In genomic region chr3:107239703-107240102, GRCh38 we compare ENCODE assay signal across 9 cellular contexts.
DNase-seq lines count a peak whose midpoint lies in the region; ATAC-seq and TF ChIP-seq lines count a peak whose summit lies in the region.
"Had no signal": no experiment of that assay in that cellular context is flagged by ENCODE, and none has a peak within 500 bp of the region (broad histone marks: within the 10 kb centered on the region; RNA-seq: fewer than 3 reads in every experiment).

No MANE protein-coding gene starts in this region.

- H3K4me2 ChIP-seq in H9 (ENCODE audit: insufficient read depth, insufficient read length, low read length) = peak overlapping the region; percentile 100

- no peak overlapping the region for H4K8ac ChIP-seq in H9 (replicated peaks; ENCODE audit: insufficient read length, low read depth, low read length)

- no peak overlapping the region for H3K23ac ChIP-seq in H9 (ENCODE audit: insufficient read length, low read depth, low read length)

- H3K56ac ChIP-seq in H9 (ENCODE audit: insufficient read length, low read depth, low read length) = no peak overlapping the region

- H3K36me3 ChIP-seq in WERI-Rb-1 (no peaks in the 10 kb centered on the region), gastroesophageal sphincter (no peaks in the 10 kb centered on the region), skeletal muscle tissue (ENCODE audit: control insufficient read depth in 3 of 3, insufficient read depth in 3 of 3, low read length in 3 of 3) (no peaks in the 10 kb centered on the region)
- H3K36me3 ChIP-seq: HAP-1 had no signal

- no peak overlapping the region for H2AK5ac ChIP-seq in H9 (ENCODE audit: insufficient read length, low read length)

- no peak overlapping the region for H2AFZ ChIP-seq in H9 (ENCODE audit: low read length)

- peaks cover 10 to 18% of the 10 kb centered on the region in 2 experiments for H3K4me1 Mint-ChIP-seq in H9

- no peak overlapping the region for H2BK120ac ChIP-seq in H9 (ENCODE audit: low read depth, low read length, poor library complexity, severe bottlenecking)

- H3T11ph ChIP-seq in H9 (ENCODE audit: low read length) = no peak overlapping the region

- H3K4me3 ChIP-seq in WERI-Rb-1 (ENCODE audit: low read depth, low read length) = peak overlapping the region; percentile 62
- peak overlapping the region; percentile 77 to 98 for H3K4me3 ChIP-seq in gastroesophageal sphincter
- peak overlapping the region in 2 of 3 donors; percentile 82 to 90 for H3K4me3 ChIP-seq in skeletal muscle tissue (ENCODE audit: low read length in 3 of 3)

- no peak overlapping the region for H2BK20ac ChIP-seq in H9 (ENCODE audit: low read depth, low read length, poor library complexity, severe bottlenecking)

- no peak overlapping the region for H3K14ac ChIP-seq in H9 (ENCODE audit: insufficient read depth, low read length)

- TF ChIP-seq CTCF in H9 (conservative IDR thresholded peaks at IDR 0.05) (no peak), WERI-Rb-1 (IDR thresholded peaks at IDR 0.05; ENCODE audit: low read depth, low read length) (no peak), gastroesophageal sphincter (IDR thresholded peaks at IDR 0.05) (no peak), GM20000 (IDR thresholded peaks at IDR 0.05; ENCODE audit: extremely low read depth, missing control alignments) (no peak)

- no peak overlapping the region for H3K27ac Mint-ChIP-seq in H9

- no peak for TF ChIP-seq POLR2A in gastroesophageal sphincter (IDR thresholded peaks at IDR 0.05)

- H3K27me3 Mint-ChIP-seq in H9 (ENCODE audit: low read depth) = peaks cover 12% of the 10 kb centered on the region

- no peak overlapping the region for H3K18ac ChIP-seq in H9 (ENCODE audit: insufficient read length, low read depth, low read length)

- H2BK15ac ChIP-seq in H9 (ENCODE audit: low read depth, low read length) = no peak overlapping the region

- no peak overlapping the region for H4K5ac ChIP-seq in H9 (ENCODE audit: insufficient read length, low read depth, low read length)

- no peak overlapping the region for H2BK12ac ChIP-seq in H9 (ENCODE audit: insufficient read length, low read depth, low read length)

- H3K9me3 Mint-ChIP-seq in H9 = no peaks in the 10 kb centered on the region; a peak in 1 of 5 replicates

- ATAC-seq in gastroesophageal sphincter (no peak), GM21825 (IDR thresholded peaks at IDR 0.05; ENCODE audit: unreplicated experiment) (no peak)

- peaks cover 0 to under 1% (median 0%) of the 10 kb centered on the region in 3 experiments; a peak in 1 of 7 replicates for H3K36me3 Mint-ChIP-seq in H9 (ENCODE audit: insufficient read depth in 1 of 3, low read depth in 3 of 3)

- WGBS in H9 (ENCODE audit: extremely low coverage, insufficient read length, low lambda C conversion rate) = no CpG with 5 or more reads among the region's 4 CpGs
- WGBS in gastroesophageal sphincter (ENCODE audit: low coverage in 1 of 2), 2 donors = 79 to 81% methylated on average over 3 to 4 of the region's 4 CpGs

- in situ Hi-C loops in KBM-7 (cut with MboI; ENCODE audit: low pct_unique_long_range_greater_than_20kb, low sequenced_read_pairs) = loop anchor here (25.0 kb wide), 1 partner anchor 598 kb away; no protein-coding TSS in a partner anchor

- H3K4ac ChIP-seq in H9 (ENCODE audit: low read depth, low read length) = no peak overlapping the region

- TF ChIP-seq EP300 in gastroesophageal sphincter (IDR thresholded peaks at IDR 0.05) = no peak

- H3K4me1 ChIP-seq in H9 (ENCODE audit: insufficient read depth, low read length) (no peaks in the 10 kb centered on the region), gastroesophageal sphincter (peaks cover 0 to 60% (median 6%) of the 10 kb centered on the region in 3 donors), skeletal muscle tissue (ENCODE audit: control insufficient read depth in 3 of 3, insufficient read depth in 3 of 3, low read length in 3 of 3) (peaks cover 11 to 13% (median 12%) of the 10 kb centered on the region in 3 donors)

- H3K27me3 ChIP-seq in H9 (ENCODE audit: insufficient read depth, low read length) (no peaks in the 10 kb centered on the region; the same call in 1 of the 2 replicates), WERI-Rb-1 (ENCODE audit: insufficient read depth, low read depth, severe bottlenecking) (no peaks in the 10 kb centered on the region), gastroesophageal sphincter (no peaks in the 10 kb centered on the region), skeletal muscle tissue (ENCODE audit: control insufficient read depth in 3 of 3, insufficient read depth in 3 of 3, low read length in 3 of 3) (no peaks in the 10 kb centered on the region)

- H3K23me2 ChIP-seq in H9 (ENCODE audit: insufficient read length, low read depth, low read length, poor library complexity, severe bottlenecking) = peaks cover 14% of the 10 kb centered on the region

- H3K9ac ChIP-seq in H9 (ENCODE audit: extremely low read depth, insufficient read length, low read length) = no peak overlapping the region
- H3K9ac ChIP-seq in skeletal muscle tissue (ENCODE audit: low read depth in 1 of 3, low read length in 3 of 3) = peak overlapping the region in 1 of 3 donors; percentile 33

- peak overlapping the region in 1 of 2 experiments; percentile 87; a peak in 3 of 5 replicates for H3K4me3 Mint-ChIP-seq in H9

- DNase-seq in H9 (no peak), WERI-Rb-1 (no peak), GM20000 (ENCODE audit: low spot score) (no peak), KBM-7 (no peak), NCI-H774 (lab: John Stamatoyannopoulos, UW) (no peak)

- no peaks in the 10 kb centered on the region for H3K9me3 ChIP-seq in H9 (ENCODE audit: control insufficient read depth, low read depth, low read length)
- H3K9me3 ChIP-seq in WERI-Rb-1 (ENCODE audit: severe bottlenecking) = no peaks in the 10 kb centered on the region
- no peaks in the 10 kb centered on the region for H3K9me3 ChIP-seq in gastroesophageal sphincter
- H3K9me3 ChIP-seq in skeletal muscle tissue (ENCODE audit: control insufficient read depth in 3 of 3, low read length in 3 of 3) = no peaks in the 10 kb centered on the region
- H3K9me3 ChIP-seq: HAP-1 had no signal

- no peaks in the 10 kb centered on the region for H4K20me1 ChIP-seq in H9 (ENCODE audit: control insufficient read depth, insufficient read depth, insufficient read length)

- H3K79me2 ChIP-seq in H9 (ENCODE audit: insufficient read depth, low read length) = no peaks in the 10 kb centered on the region

- no peak overlapping the region for H4K91ac ChIP-seq in H9 (ENCODE audit: insufficient read length, low read depth, low read length)

- no peak overlapping the region for H2BK5ac ChIP-seq in H9 (ENCODE audit: insufficient read length, low read length)

- H3K79me1 ChIP-seq in H9 (ENCODE audit: insufficient read depth, low read depth, low read length, poor library complexity, severe bottlenecking) = no peaks in the 10 kb centered on the region

- H3K27ac ChIP-seq in H9 (ENCODE audit: insufficient read length, low read depth, low read length) (no peak overlapping the region), WERI-Rb-1 (no peak overlapping the region), gastroesophageal sphincter (peak overlapping the region in 3 of 4 donors; percentile 78 to 85 (median 80)), skeletal muscle tissue (ENCODE audit: low read depth, low read length) (no peak overlapping the region)

Comparison
In these comparisons a context has a peak if more than half of its experiments do, and no peak if none do; other contexts are left out.
1. H3K27ac ChIP-seq: peak in gastroesophageal sphincter (3 of 4); none in H9 (single experiment), WERI-Rb-1 (single experiment) and skeletal muscle tissue (single experiment).
2. Peak in every context shown above with its lines, with median percentiles within 50 percentile points of each other: H3K4me3 ChIP-seq.